Comparison of ENCODE assay signal across 10 cellular contexts in genomic region chr15:60905587-60905986, GRCh38.
DNase-seq lines count a peak whose midpoint lies in the region; ATAC-seq and TF ChIP-seq lines count a peak whose summit lies in the region.
"Had no signal": no experiment of that assay in that cellular context is flagged by ENCODE, and none has a peak within 500 bp of the region (broad histone marks: within the 10 kb centered on the region; RNA-seq: fewer than 3 reads in every experiment).

No MANE protein-coding gene starts in this region.

- H3K4me3 ChIP-seq in LNCaP clone FGC (ENCODE audit: low read depth, low read length) (no peak overlapping the region), right lobe of liver (no peak overlapping the region), PC-3 (ENCODE audit: low read length) (no peak overlapping the region)

- H3K9me2 ChIP-seq in PC-3 (replicated peaks; ENCODE audit: low read length), result no peaks in the 10 kb centered on the region

- H3K9me3 ChIP-seq in right lobe of liver (no peaks in the 10 kb centered on the region), PC-3 (ENCODE audit: low read length) (no peaks in the 10 kb centered on the region)

- POLR2A ChIA-PET in PC-3 (lab: Charles Lee; ENCODE audit: unreplicated experiment), result no interaction called here

- 67% methylated on average over 3 of the region's 3 CpGs for WGBS in right lobe of liver (ENCODE audit: insufficient coverage, low coverage, low lambda C conversion rate, missing lambda C conversion rate)

- ATAC-seq in right lobe of liver (peak in 3 of 4 donors; percentile 25 to 48 (median 43)), PC-3 (no peak)

- H3K27me3 ChIP-seq in right lobe of liver (no peaks in the 10 kb centered on the region), PC-3 (ENCODE audit: low read length) (peaks cover 51% of the 10 kb centered on the region)

- DNase-seq in DMS53 (lab: John Stamatoyannopoulos, UW), result peak; percentile 22
- DNase-seq in DMS53 treated with DMSO at 0.1 percent for 48 hours (lab: John Stamatoyannopoulos, UW; ENCODE audit: unreplicated experiment), result no peak
- DNase-seq in LNCaP clone FGC (ENCODE audit: low read depth), result no peak
- peak; percentile 36 for DNase-seq in activated T-cell treated with anti-CD3 and anti-CD28 coated beads, Interleukin-2, amount 50 U/mL, for 1 hour
- no peak for DNase-seq in right lobe of liver
- no peak for DNase-seq in PC-3
- DNase-seq in Ammon's horn (ENCODE audit: low spot score), result no peak
- no peak for DNase-seq in substantia nigra (lab: John Stamatoyannopoulos, UW)
- DNase-seq: MV-4-11 had no signal

- H4K20me1 ChIP-seq in PC-3 (ENCODE audit: low read length), result no peaks in the 10 kb centered on the region

- TF ChIP-seq CTCF in LNCaP clone FGC (IDR thresholded peaks at IDR 0.05; ENCODE audit: control insufficient read depth, extremely low read depth, insufficient read depth) (peak; percentile 53), right lobe of liver (IDR thresholded peaks at IDR 0.05) (peak in 2 of 4 donors; percentile 17), PC-3 (conservative IDR thresholded peaks at IDR 0.05; ENCODE audit: low read depth, low read length) (no peak)

- no peaks in the 10 kb centered on the region for H3F3A ChIP-seq in PC-3 (ENCODE audit: low read length, unreplicated experiment)

- H3K9ac ChIP-seq in PC-3 (ENCODE audit: low read length), result no peak overlapping the region

- intact Hi-C loops in right lobe of liver (cut with DNase I), result loop anchor here in 1 of 2 donors (10.0 kb wide), 1 partner anchor 321 kb away; no protein-coding TSS in a partner anchor
- intact Hi-C loops in PC-3 (cut with micrococcal nuclease), result no loop called here

- H3K4me1 ChIP-seq in right lobe of liver (peaks cover 0 to 3% (median 0%) of the 10 kb centered on the region in 4 donors), PC-3 (ENCODE audit: insufficient read depth, low read length) (no peaks in the 10 kb centered on the region)

- H3K36me3 ChIP-seq in right lobe of liver, result no peaks in the 10 kb centered on the region
- H3K36me3 ChIP-seq in PC-3 (ENCODE audit: low read depth, low read length), result no peaks in the 10 kb centered on the region

- H3K27ac ChIP-seq in right lobe of liver (no peak overlapping the region), PC-3 (ENCODE audit: low read length) (no peak overlapping the region), substantia nigra (ENCODE audit: low read depth, low read length, poor library complexity, severe bottlenecking) (no peak overlapping the region)
- H3K27ac ChIP-seq: 22Rv1 had no signal

- H3K79me2 ChIP-seq in PC-3 (ENCODE audit: low read length), result no peaks in the 10 kb centered on the region

- CTCF ChIA-PET in PC-3 (lab: Charles Lee), result no interaction called here

- no peak overlapping the region for H2AFZ ChIP-seq in PC-3 (ENCODE audit: low read length)

- no TSS peak for BruUV-seq in PC-3 (replicated peaks; lab: Mats Ljungman, UMichigan)

- no peak overlapping the region for H3K4me2 ChIP-seq in PC-3 (ENCODE audit: low read length)

- TF ChIP-seq POLR2A in right lobe of liver (IDR thresholded peaks at IDR 0.05), result no peak

Comparison
In these comparisons a context has a peak if more than half of its experiments do, and no peak if none do; other contexts are left out.
1. DNase-seq: peak in DMS53 (single experiment) and activated T-cell treated with anti-CD3 and anti-CD28 coated beads, Interleukin-2, amount 50 U/mL, for 1 hour (single experiment); none in DMS53 treated with DMSO at 0.1 percent for 48 hours (single experiment), LNCaP clone FGC (single experiment), right lobe of liver (0 of 3), PC-3 (single experiment), Ammon's horn (single experiment) and substantia nigra (0 of 49).